ENCODE assay signal across 1 cellular context in the genomic region with DNA sequence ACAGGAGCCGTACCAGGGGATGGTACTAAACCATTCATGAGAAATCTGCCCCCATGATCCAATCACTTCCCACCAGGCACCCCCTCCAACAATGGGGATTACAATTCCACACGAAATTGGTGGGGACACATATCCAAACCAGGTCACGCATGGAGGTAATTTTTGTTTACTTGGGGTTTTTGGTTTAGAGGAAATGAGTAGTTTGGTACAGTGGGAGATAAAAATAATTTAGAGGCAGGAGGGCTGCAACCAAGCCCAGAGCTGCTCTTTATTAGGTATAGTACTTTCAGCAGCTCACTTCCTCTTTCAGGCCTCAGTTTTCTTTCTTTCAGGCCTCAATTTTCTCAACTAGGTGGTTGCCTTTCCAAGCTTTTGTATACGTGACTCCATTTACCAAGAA.
TF ChIP-seq lines count a peak whose summit lies in the region.

No MANE protein-coding gene starts in this region.

TF ChIP-seq in GM23338, 12 proteins besides CTCF, POLR2A, EP300 and RAD21 (continued from another document):
- TF ChIP-seq, protein P1, sequence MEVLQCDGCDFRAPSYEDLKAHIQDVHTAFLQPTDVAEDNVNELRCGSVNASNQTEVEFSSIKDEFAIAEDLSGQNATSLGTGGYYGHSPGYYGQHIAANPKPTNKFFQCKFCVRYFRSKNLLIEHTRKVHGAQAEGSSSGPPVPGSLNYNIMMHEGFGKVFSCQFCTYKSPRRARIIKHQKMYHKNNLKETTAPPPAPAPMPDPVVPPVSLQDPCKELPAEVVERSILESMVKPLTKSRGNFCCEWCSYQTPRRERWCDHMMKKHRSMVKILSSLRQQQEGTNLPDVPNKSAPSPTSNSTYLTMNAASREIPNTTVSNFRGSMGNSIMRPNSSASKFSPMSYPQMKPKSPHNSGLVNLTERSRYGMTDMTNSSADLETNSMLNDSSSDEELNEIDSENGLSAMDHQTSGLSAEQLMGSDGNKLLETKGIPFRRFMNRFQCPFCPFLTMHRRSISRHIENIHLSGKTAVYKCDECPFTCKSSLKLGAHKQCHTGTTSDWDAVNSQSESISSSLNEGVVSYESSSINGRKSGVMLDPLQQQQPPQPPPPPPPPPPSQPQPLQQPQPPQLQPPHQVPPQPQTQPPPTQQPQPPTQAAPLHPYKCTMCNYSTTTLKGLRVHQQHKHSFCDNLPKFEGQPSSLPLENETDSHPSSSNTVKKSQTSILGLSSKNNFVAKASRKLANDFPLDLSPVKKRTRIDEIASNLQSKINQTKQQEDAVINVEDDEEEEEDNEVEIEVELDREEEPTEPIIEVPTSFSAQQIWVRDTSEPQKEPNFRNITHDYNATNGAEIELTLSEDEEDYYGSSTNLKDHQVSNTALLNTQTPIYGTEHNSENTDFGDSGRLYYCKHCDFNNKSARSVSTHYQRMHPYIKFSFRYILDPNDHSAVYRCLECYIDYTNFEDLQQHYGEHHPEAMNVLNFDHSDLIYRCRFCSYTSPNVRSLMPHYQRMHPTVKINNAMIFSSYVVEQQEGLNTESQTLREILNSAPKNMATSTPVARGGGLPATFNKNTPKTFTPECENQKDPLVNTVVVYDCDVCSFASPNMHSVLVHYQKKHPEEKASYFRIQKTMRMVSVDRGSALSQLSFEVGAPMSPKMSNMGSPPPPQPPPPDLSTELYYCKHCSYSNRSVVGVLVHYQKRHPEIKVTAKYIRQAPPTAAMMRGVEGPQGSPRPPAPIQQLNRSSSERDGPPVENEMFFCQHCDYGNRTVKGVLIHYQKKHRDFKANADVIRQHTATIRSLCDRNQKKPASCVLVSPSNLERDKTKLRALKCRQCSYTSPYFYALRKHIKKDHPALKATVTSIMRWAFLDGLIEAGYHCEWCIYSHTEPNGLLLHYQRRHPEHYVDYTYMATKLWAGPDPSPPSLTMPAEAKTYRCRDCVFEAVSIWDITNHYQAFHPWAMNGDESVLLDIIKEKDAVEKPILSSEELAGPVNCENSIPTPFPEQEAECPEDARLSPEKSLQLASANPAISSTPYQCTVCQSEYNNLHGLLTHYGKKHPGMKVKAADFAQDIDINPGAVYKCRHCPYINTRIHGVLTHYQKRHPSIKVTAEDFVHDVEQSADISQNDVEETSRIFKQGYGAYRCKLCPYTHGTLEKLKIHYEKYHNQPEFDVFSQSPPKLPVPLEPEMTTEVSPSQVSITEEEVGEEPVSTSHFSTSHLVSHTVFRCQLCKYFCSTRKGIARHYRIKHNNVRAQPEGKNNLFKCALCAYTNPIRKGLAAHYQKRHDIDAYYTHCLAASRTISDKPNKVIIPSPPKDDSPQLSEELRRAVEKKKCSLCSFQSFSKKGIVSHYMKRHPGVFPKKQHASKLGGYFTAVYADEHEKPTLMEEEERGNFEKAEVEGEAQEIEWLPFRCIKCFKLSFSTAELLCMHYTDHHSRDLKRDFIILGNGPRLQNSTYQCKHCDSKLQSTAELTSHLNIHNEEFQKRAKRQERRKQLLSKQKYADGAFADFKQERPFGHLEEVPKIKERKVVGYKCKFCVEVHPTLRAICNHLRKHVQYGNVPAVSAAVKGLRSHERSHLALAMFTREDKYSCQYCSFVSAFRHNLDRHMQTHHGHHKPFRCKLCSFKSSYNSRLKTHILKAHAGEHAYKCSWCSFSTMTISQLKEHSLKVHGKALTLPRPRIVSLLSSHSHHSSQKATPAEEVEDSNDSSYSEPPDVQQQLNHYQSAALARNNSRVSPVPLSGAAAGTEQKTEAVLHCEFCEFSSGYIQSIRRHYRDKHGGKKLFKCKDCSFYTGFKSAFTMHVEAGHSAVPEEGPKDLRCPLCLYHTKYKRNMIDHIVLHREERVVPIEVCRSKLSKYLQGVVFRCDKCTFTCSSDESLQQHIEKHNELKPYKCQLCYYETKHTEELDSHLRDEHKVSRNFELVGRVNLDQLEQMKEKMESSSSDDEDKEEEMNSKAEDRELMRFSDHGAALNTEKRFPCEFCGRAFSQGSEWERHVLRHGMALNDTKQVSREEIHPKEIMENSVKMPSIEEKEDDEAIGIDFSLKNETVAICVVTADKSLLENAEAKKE (CRISPR knock-in tag; IDR thresholded peaks at IDR 0.05): no peak
- no peak for TF ChIP-seq NANOG (IDR thresholded peaks at IDR 0.05; ENCODE audit: borderline replicate concordance)
- no peak for TF ChIP-seq CREB1 (CRISPR knock-in tag; IDR thresholded peaks at IDR 0.05; ENCODE audit: low read depth)
- no peak for TF ChIP-seq JUNB (IDR thresholded peaks at IDR 0.05; ENCODE audit: unreplicated experiment)
- TF ChIP-seq POLR2AphosphoS5 (IDR thresholded peaks at IDR 0.05; ENCODE audit: low read depth): no peak
